Comparison of ENCODE assay signal across 9 cellular contexts in the genomic region with DNA sequence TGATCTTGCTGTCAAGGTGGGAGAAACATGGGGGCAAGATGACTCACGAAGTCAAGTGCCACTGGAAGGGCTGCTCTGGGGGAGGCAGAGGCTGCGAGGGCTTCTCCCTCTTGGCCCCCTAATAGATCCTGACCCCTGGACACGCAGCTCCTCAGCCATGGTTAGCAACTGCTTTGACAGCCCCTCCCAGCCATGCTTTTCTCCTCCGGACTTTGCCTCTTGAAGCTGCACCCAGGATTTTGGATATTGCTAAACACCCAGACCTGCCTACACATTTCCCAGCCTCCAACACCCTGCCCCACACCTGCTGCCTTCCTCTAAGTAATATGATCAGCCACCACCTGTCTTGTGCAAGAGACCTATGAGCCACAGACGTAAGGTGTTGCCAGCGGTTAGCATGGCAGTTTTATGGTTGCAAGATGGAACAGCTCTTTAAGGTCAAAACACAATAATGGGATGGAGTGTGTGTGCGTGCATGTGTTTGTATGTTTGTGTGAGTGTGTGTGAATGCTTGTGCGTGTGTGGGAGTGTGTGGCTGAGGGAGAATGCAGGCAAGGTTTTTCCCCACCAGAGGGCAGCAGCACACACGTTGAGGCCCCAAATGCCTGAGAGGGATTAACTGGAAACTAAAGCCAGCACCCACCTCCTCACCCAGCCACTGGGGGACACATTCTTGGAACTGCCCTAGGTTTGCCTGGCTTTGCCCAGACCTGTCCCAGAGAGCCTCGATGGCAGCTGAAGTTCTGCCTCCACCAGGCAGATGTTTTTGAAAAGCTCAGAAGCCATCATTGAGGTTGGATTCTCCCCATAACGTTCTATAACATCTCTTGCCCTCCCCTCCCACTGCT. TPM values are rescaled to one million over a fixed set of nuclear protein-coding genes. Genes with fewer than 3 reads are reported as not detected.
DNase-seq lines count a peak whose midpoint lies in the region; ATAC-seq, FAIRE-seq and TF ChIP-seq lines count a peak whose summit lies in the region.
"Had no signal": no experiment of that assay in that cellular context is flagged by ENCODE, and none has a peak within 500 bp of the region (broad histone marks: within the 10 kb centered on the region; RNA-seq: fewer than 3 reads in every experiment).

No MANE protein-coding gene starts in this region.

- TF ChIP-seq POLR2A in suprapubic skin (IDR thresholded peaks at IDR 0.05): no peak

- no peak overlapping the region for H3K27ac ChIP-seq in MM.1S (ENCODE audit: low read length)
- H3K27ac ChIP-seq in suprapubic skin: no peak overlapping the region

- DNase-seq in DMS153 (lab: John Stamatoyannopoulos, UW) (peak; percentile 91), MM.1S (peak; percentile 44), RPMI8226 (peak; percentile 71), frontal cortex (ENCODE audit: low spot score in 2 of 2) (peak; percentile 65 to 84), occipital lobe (lab: John Stamatoyannopoulos, UW) (peak; percentile 59), suprapubic skin (ENCODE audit: low spot score in 2 of 2) (no peak)
- peak; percentile 53 for DNase-seq in activated T-helper 2 cell treated with anti-CD3 and anti-CD28 coated beads, Interferon-gamma antibody, Interleukin-2, Interleukin-4, amounts not matched to agents 10 μg/mL and 5 μg/mL and 100 μg/mL, durations not matched to agents 14 hours and 24 hours and 36 hours (ENCODE audit: low spot score)

- intact Hi-C loops in activated T-helper 2 cell treated with anti-CD3 and anti-CD28 coated beads, Interferon-gamma antibody, Interleukin-2, Interleukin-4, amounts not matched to agents 10 μg/mL and 5 μg/mL and 100 μg/mL, durations not matched to agents 14 hours and 24 hours and 36 hours (cut with micrococcal nuclease): no loop called here

- peak; percentile 90 for TF ChIP-seq CTCF in MM.1S (IDR thresholded peaks at IDR 0.05; ENCODE audit: low read length)
- TF ChIP-seq CTCF in suprapubic skin (IDR thresholded peaks at IDR 0.05): peak; percentile 77 to 91

- no peaks in the 10 kb centered on the region for H3K79me2 ChIP-seq in MM.1S (ENCODE audit: low read length)

- WGBS in suprapubic skin: 26% methylated on average over 11 of the region's 11 CpGs

- H2AFZ ChIP-seq in MM.1S (ENCODE audit: low read length): no peak overlapping the region

- H3K36me3 ChIP-seq in MM.1S (replicated peaks; ENCODE audit: insufficient read depth, low read length) (no peaks in the 10 kb centered on the region), suprapubic skin (no peaks in the 10 kb centered on the region)

- no peaks in the 10 kb centered on the region for H3F3A ChIP-seq in MM.1S (ENCODE audit: insufficient read depth, low read length)

- no peak overlapping the region for H3K27ac Mint-ChIP-seq in activated T-helper 2 cell treated with anti-CD3 and anti-CD28 coated beads, Interferon-gamma antibody, Interleukin-2, Interleukin-4, amounts not matched to agents 10 μg/mL and 5 μg/mL and 100 μg/mL, durations not matched to agents 14 hours and 24 hours and 36 hours

- H3K9ac ChIP-seq in MM.1S (ENCODE audit: low read length): no peak overlapping the region

- H3K4me2 ChIP-seq in MM.1S (ENCODE audit: low read depth, low read length): no peak overlapping the region

- no peaks in the 10 kb centered on the region for H3K9me2 ChIP-seq in MM.1S (replicated peaks; ENCODE audit: insufficient read depth, low read length)

- no peak overlapping the region for H3K4me3 Mint-ChIP-seq in activated T-helper 2 cell treated with anti-CD3 and anti-CD28 coated beads, Interferon-gamma antibody, Interleukin-2, Interleukin-4, amounts not matched to agents 10 μg/mL and 5 μg/mL and 100 μg/mL, durations not matched to agents 14 hours and 24 hours and 36 hours (ENCODE audit: low read depth)

- H3K4me3 ChIP-seq in MM.1S (ENCODE audit: low read length): no peak overlapping the region
- H3K4me3 ChIP-seq in suprapubic skin: no peak overlapping the region

- H3K36me3 Mint-ChIP-seq in activated T-helper 2 cell treated with anti-CD3 and anti-CD28 coated beads, Interferon-gamma antibody, Interleukin-2, Interleukin-4, amounts not matched to agents 10 μg/mL and 5 μg/mL and 100 μg/mL, durations not matched to agents 14 hours and 24 hours and 36 hours (ENCODE audit: low read depth): no peaks in the 10 kb centered on the region

- H3K9me3 Mint-ChIP-seq in activated T-helper 2 cell treated with anti-CD3 and anti-CD28 coated beads, Interferon-gamma antibody, Interleukin-2, Interleukin-4, amounts not matched to agents 10 μg/mL and 5 μg/mL and 100 μg/mL, durations not matched to agents 14 hours and 24 hours and 36 hours: no peaks in the 10 kb centered on the region

- H3K27me3 Mint-ChIP-seq in activated T-helper 2 cell treated with anti-CD3 and anti-CD28 coated beads, Interferon-gamma antibody, Interleukin-2, Interleukin-4, amounts not matched to agents 10 μg/mL and 5 μg/mL and 100 μg/mL, durations not matched to agents 14 hours and 24 hours and 36 hours (ENCODE audit: low read depth): peaks cover 14% of the 10 kb centered on the region

- no peak for FAIRE-seq in frontal cortex (lab: Jason Lieb, UNC)

- H3K4me1 ChIP-seq in MM.1S (ENCODE audit: low read length) (no peaks in the 10 kb centered on the region), suprapubic skin (peaks cover 22% of the 10 kb centered on the region)

- H4K20me1 ChIP-seq in MM.1S (ENCODE audit: insufficient read depth, low read length): no peaks in the 10 kb centered on the region

- H3K4me1 Mint-ChIP-seq in activated T-helper 2 cell treated with anti-CD3 and anti-CD28 coated beads, Interferon-gamma antibody, Interleukin-2, Interleukin-4, amounts not matched to agents 10 μg/mL and 5 μg/mL and 100 μg/mL, durations not matched to agents 14 hours and 24 hours and 36 hours (ENCODE audit: low read depth): peaks cover 2% of the 10 kb centered on the region

- H3K9me3 ChIP-seq in MM.1S (replicated peaks; ENCODE audit: insufficient read depth, low read length) (no peaks in the 10 kb centered on the region), suprapubic skin (no peaks in the 10 kb centered on the region)

- ATAC-seq in HG03108 (IDR thresholded peaks at IDR 0.05; ENCODE audit: unreplicated experiment): no peak

- peaks cover 60% of the 10 kb centered on the region for H3K27me3 ChIP-seq in MM.1S (replicated peaks; ENCODE audit: insufficient read depth, low read length)
- H3K27me3 ChIP-seq in suprapubic skin: peaks cover 26% of the 10 kb centered on the region

- TF ChIP-seq EP300 in suprapubic skin (IDR thresholded peaks at IDR 0.05): no peak

RNA-seq across cellular contexts. Expression of gene IP6K3, which starts 2.5 kb away (rescaled TPM):
- total RNA-seq in activated T-helper 2 cell treated with anti-CD3 and anti-CD28 coated beads, Interferon-gamma antibody, Interleukin-2, Interleukin-4, amounts not matched to agents 10 μg/mL and 5 μg/mL and 100 μg/mL, durations not matched to agents 14 hours and 24 hours and 36 hours: not detected in 2 replicates
- total RNA-seq in frontal cortex: not detected
- not detected for total RNA-seq in occipital lobe
- under 1 TPM in 2 of 4 donors, not detected in 2; 0.51 to 0.83 TPM for total RNA-seq in suprapubic skin
- total RNA-seq: T-helper 1 cell treated with Interleukin-12 subunit alpha and Interleukin-12 subunit beta and Interleukin-4 antibody, amounts not matched to agents 30 ng/mL and 1 ng/mL, for 36 hours had no signal

RNA-seq across cellular contexts. Expression of gene UQCC2, which starts 32.7 kb away (rescaled TPM):
- total RNA-seq in activated T-helper 2 cell treated with anti-CD3 and anti-CD28 coated beads, Interferon-gamma antibody, Interleukin-2, Interleukin-4, amounts not matched to agents 10 μg/mL and 5 μg/mL and 100 μg/mL, durations not matched to agents 14 hours and 24 hours and 36 hours: 136 and 137 TPM in 2 replicates
- total RNA-seq in frontal cortex (19.6 TPM), occipital lobe (15.8 TPM), suprapubic skin (10 to 100 TPM; 11.3 to 39.4 (median 21.7) TPM)

RNA-seq across cellular contexts. Expression of gene LEMD2, which starts 44.7 kb away (rescaled TPM):
- 61.7 and 66.2 TPM in 2 replicates for total RNA-seq in activated T-helper 2 cell treated with anti-CD3 and anti-CD28 coated beads, Interferon-gamma antibody, Interleukin-2, Interleukin-4, amounts not matched to agents 10 μg/mL and 5 μg/mL and 100 μg/mL, durations not matched to agents 14 hours and 24 hours and 36 hours
- total RNA-seq in frontal cortex: 29.3 TPM
- 31.8 TPM for total RNA-seq in occipital lobe
- 10 to 100 TPM; 44.3 to 99.2 (median 55.6) TPM for total RNA-seq in suprapubic skin

RNA-seq across cellular contexts. Expression of gene MLN, which starts 59.6 kb away (rescaled TPM):
- total RNA-seq in activated T-helper 2 cell treated with anti-CD3 and anti-CD28 coated beads, Interferon-gamma antibody, Interleukin-2, Interleukin-4, amounts not matched to agents 10 μg/mL and 5 μg/mL and 100 μg/mL, durations not matched to agents 14 hours and 24 hours and 36 hours: not detected in 2 replicates
- total RNA-seq in frontal cortex (not detected), occipital lobe (not detected), suprapubic skin (not detected)
- total RNA-seq: T-helper 1 cell treated with Interleukin-12 subunit alpha and Interleukin-12 subunit beta and Interleukin-4 antibody, amounts not matched to agents 30 ng/mL and 1 ng/mL, for 36 hours had no signal

Comparison
In these comparisons a context has a peak if more than half of its experiments do, and no peak if none do; other contexts are left out.
1. DNase-seq: peak in DMS153 (single experiment), MM.1S (single experiment), RPMI8226 (single experiment), activated T-helper 2 cell treated with anti-CD3 and anti-CD28 coated beads, Interferon-gamma antibody, Interleukin-2, Interleukin-4, amounts not matched to agents 10 μg/mL and 5 μg/mL and 100 μg/mL, durations not matched to agents 14 hours and 24 hours and 36 hours (single experiment), frontal cortex (2 of 2) and occipital lobe (single experiment); none in suprapubic skin (0 of 2).